Comparison of ENCODE assay signal across 20 cellular contexts in the genomic region with DNA sequence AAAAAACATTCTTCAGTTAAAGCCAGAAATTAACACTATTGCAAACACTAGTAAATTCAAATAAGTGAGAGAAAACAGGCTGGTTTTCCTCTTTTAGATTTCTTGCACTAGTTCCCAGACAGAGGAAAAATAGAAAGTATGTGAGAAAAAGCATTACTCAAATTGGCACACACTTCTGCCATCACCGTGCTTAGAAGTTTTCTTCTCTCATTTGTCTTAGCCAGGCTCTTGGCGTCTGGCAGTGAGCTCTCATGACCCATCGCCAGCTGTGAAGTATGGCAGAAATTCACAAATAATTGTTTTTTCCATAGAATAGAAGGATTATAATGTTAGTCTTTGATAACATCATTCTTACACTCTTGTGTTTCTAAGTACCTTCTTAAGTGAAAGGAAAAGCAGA.
"Had no signal": no experiment of that assay in that cellular context is flagged by ENCODE, and none has a peak within 500 bp of the region (broad histone marks: within the 10 kb centered on the region; RNA-seq: fewer than 3 reads in every experiment).

No MANE protein-coding gene starts in this region.

- H3K9me3 ChIP-seq: gastrocnemius medialis, tibial nerve had no signal

- H3K4me2 ChIP-seq: neural progenitor cell had no signal

- H3K4me3 Mint-ChIP-seq: activated CD8-positive, alpha-beta T cell treated with anti-CD3 and anti-CD28 coated beads, Interleukin-2, amount 10 ng/mL, durations not matched to agents 7 days and 5 days; activated naive CD8-positive, alpha-beta T cell treated with anti-CD3 and anti-CD28 coated beads, Interleukin-2, amount 50 U/mL, for 24 hours; activated T-helper 1 cell treated with anti-CD3 and anti-CD28 coated beads, Interleukin-12 subunit alpha, Interleukin-12 subunit beta, Interleukin-2, Interleukin-4 antibody, amounts not matched to agents 30 ng/mL and 10 ng/mL and 1 ng/mL, durations not matched to agents 14 hours and 24 hours and 36 hours; memory B cell; naive B cell; neural progenitor cell had no signal

- H3K9me3 Mint-ChIP-seq: activated naive CD8-positive, alpha-beta T cell treated with anti-CD3 and anti-CD28 coated beads, Interleukin-2, amount 50 U/mL, for 24 hours; activated T-helper 1 cell treated with anti-CD3 and anti-CD28 coated beads, Interleukin-12 subunit alpha, Interleukin-12 subunit beta, Interleukin-2, Interleukin-4 antibody, amounts not matched to agents 30 ng/mL and 10 ng/mL and 1 ng/mL, durations not matched to agents 14 hours and 24 hours and 36 hours; neural progenitor cell had no signal

- ATAC-seq: activated CD8-positive, alpha-beta T cell treated with anti-CD3 and anti-CD28 coated beads, Interleukin-2, amount 10 ng/mL, durations not matched to agents 7 days and 5 days; activated naive CD8-positive, alpha-beta T cell treated with anti-CD3 and anti-CD28 coated beads, Interleukin-2, amount 50 U/mL, for 24 hours; gastrocnemius medialis had no signal

- H3K4me1 ChIP-seq: gastrocnemius medialis, neural progenitor cell had no signal

- H3K27me3 Mint-ChIP-seq: activated naive CD8-positive, alpha-beta T cell treated with anti-CD3 and anti-CD28 coated beads, Interleukin-2, amount 50 U/mL, for 24 hours; memory B cell; naive B cell; progenitor cell of endocrine pancreas had no signal

- H3K27me3 ChIP-seq: gastrocnemius medialis, neural progenitor cell, tibial nerve had no signal

- H3K36me3 ChIP-seq: gastrocnemius medialis, neural progenitor cell, tibial nerve had no signal

- H3K27ac Mint-ChIP-seq: activated CD8-positive, alpha-beta T cell treated with anti-CD3 and anti-CD28 coated beads, Interleukin-2, amount 10 ng/mL, durations not matched to agents 7 days and 5 days; activated naive CD8-positive, alpha-beta T cell treated with anti-CD3 and anti-CD28 coated beads, Interleukin-2, amount 50 U/mL, for 24 hours; activated T-helper 1 cell treated with anti-CD3 and anti-CD28 coated beads, Interleukin-12 subunit alpha, Interleukin-12 subunit beta, Interleukin-2, Interleukin-4 antibody, amounts not matched to agents 30 ng/mL and 10 ng/mL and 1 ng/mL, durations not matched to agents 14 hours and 24 hours and 36 hours; memory B cell; naive B cell; neural progenitor cell; progenitor cell of endocrine pancreas had no signal

- H2AFZ ChIP-seq: neural progenitor cell had no signal

- H3K4me3 ChIP-seq: gastrocnemius medialis, neural progenitor cell, tibial nerve had no signal

- H3K27ac ChIP-seq: epithelial cell of prostate, gastrocnemius medialis, neural progenitor cell, tibial nerve had no signal

- H3K36me3 Mint-ChIP-seq: memory B cell, naive B cell, neural progenitor cell had no signal

- H3K4me1 Mint-ChIP-seq: activated naive CD8-positive, alpha-beta T cell treated with anti-CD3 and anti-CD28 coated beads, Interleukin-2, amount 50 U/mL, for 24 hours; memory B cell; naive B cell had no signal

- DNase-seq: activated CD4-positive, alpha-beta T cell treated with anti-CD3 and anti-CD28 coated beads for 1 hour; activated CD4-positive, alpha-beta T cell treated with anti-CD3 and anti-CD28 coated beads, Interleukin-2, amount 50 U/mL, for 1 hour; activated CD8-positive, alpha-beta T cell treated with anti-CD3 and anti-CD28 coated beads, Interleukin-2, amount 10 ng/mL, durations not matched to agents 7 days and 5 days; activated gamma-delta T cell; activated naive CD4-positive, alpha-beta T cell treated with anti-CD3 and anti-CD28 coated beads, Interleukin-2, amount 50 U/mL, for 16 hours; activated naive CD8-positive, alpha-beta T cell treated with anti-CD3 and anti-CD28 coated beads, Interleukin-2, amount 50 U/mL, for 24 hours; gastrocnemius medialis; head of caudate nucleus; islet precursor cell; left cardiac atrium; naive B cell; stimulated activated CD4-positive, alpha-beta T cell treated with anti-CD3 and anti-CD28 coated beads, Interleukin-2, amount 100 ng/mL, for 48 hours; stimulated activated naive CD4-positive, alpha-beta T cell; T-helper 9 cell had no signal
